8 cellular contexts compared by ENCODE assay signal in genomic region chr16:60241671-60242070, GRCh38.
"Had no signal": no experiment of that assay in that cellular context is flagged by ENCODE, and none has a peak within 500 bp of the region (broad histone marks: within the 10 kb centered on the region; RNA-seq: fewer than 3 reads in every experiment).

No MANE protein-coding gene starts in this region.

- H3K4me2 ChIP-seq: KMS-11 had no signal

- H3K4me3 ChIP-seq: K562 had no signal

- FAIRE-seq: HepG2, HTR-8/SVneo, K562 had no signal

- DNase-seq: IMR-90, KBM-7, KG1 had no signal

- H3K27ac ChIP-seq: HL-60, KMS-11 had no signal

- ATAC-seq: HepG2, K562 had no signal
